Comparison of ENCODE assay signal across 8 cellular contexts in the genomic region with DNA sequence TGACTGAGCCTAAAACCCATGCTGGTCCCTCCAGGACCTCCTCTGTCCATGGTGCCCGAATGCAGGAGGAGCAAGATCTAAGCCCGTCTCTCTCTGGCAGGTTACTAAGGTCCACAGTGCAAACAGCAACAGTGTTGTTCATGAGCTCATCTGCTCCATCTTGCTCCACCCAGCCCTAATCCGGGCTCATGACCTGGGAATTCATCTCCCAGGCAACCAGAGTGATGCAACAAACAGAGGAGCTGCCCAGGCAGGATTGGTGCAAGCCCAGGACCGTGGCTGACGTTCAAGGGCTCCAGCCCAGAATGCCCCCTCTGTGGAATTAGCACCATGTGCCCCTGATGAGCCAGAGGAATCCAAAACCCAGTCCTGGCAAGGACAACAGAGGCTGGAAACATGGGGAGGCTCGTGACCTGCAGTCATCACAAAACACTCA. TPM values are rescaled to one million over a fixed set of nuclear protein-coding genes. Genes with fewer than 3 reads are reported as not detected.
DNase-seq lines count a peak whose midpoint lies in the region; ATAC-seq, FAIRE-seq and TF ChIP-seq lines count a peak whose summit lies in the region.
"Had no signal": no experiment of that assay in that cellular context is flagged by ENCODE, and none has a peak within 500 bp of the region (broad histone marks: within the 10 kb centered on the region; RNA-seq: fewer than 3 reads in every experiment).

No MANE protein-coding gene starts in this region.

- no peak overlapping the region for H3K27ac ChIP-seq in upper lobe of left lung

- H3K4me3 ChIP-seq in bronchial epithelial cell (ENCODE audit: low read depth, low read length) (no peak overlapping the region), upper lobe of left lung (no peak overlapping the region)

- WGBS in upper lobe of left lung, 2 donors = 33 to 36% methylated on average over 6 of the region's 6 CpGs

- H3K27me3 ChIP-seq in bronchial epithelial cell (ENCODE audit: control insufficient read depth, insufficient read depth, low read length) (no peaks in the 10 kb centered on the region), upper lobe of left lung (no peaks in the 10 kb centered on the region)

- TF ChIP-seq EP300 in upper lobe of left lung (IDR thresholded peaks at IDR 0.05) = no peak

- peak; percentile 68 for FAIRE-seq in bronchial epithelial cell (lab: Jason Lieb, UNC)

- intact Hi-C loops in left colon (cut with DNase I, micrococcal nuclease) = loop anchor here in 1 of 2 donors (10.0 kb wide), 1 partner anchor 116 kb away; no protein-coding TSS in a partner anchor

- H3K9me3 ChIP-seq in upper lobe of left lung = no peaks in the 10 kb centered on the region

- no peak for TF ChIP-seq POLR2A in upper lobe of left lung (IDR thresholded peaks at IDR 0.05)

- peaks cover 5 to 16% (median 9%) of the 10 kb centered on the region in 4 donors for H3K4me1 ChIP-seq in upper lobe of left lung

- TF ChIP-seq CTCF in bronchial epithelial cell (IDR thresholded peaks at IDR 0.05; ENCODE audit: insufficient read depth, low read length, severe bottlenecking) (no peak), upper lobe of left lung (IDR thresholded peaks at IDR 0.05) (no peak)

- peak; percentile 42 for DNase-seq in M059J (ENCODE audit: low read depth)
- peak; percentile 87 for DNase-seq in bronchial epithelial cell (ENCODE audit: low read depth)
- DNase-seq in left colon = peak; percentile 23 to 66
- peak in 1 of 2 donors; percentile 59 for DNase-seq in upper lobe of left lung
- no peak for DNase-seq in HK-2 (ENCODE audit: unreplicated experiment)
- no peak for DNase-seq in NK-92 treated with Interleukin-12 subunit alpha and Interleukin-12 subunit beta, amount 100 ng/mL, for 24 hours (lab: John Stamatoyannopoulos, UW)
- DNase-seq: activated naive CD4-positive, alpha-beta T cell treated with Interleukin-2 at 50 U/mL for 16 hours had no signal

- H3K36me3 ChIP-seq in bronchial epithelial cell (ENCODE audit: control insufficient read depth, insufficient read depth, low read length) (no peaks in the 10 kb centered on the region), upper lobe of left lung (no peaks in the 10 kb centered on the region)

- peak; percentile 26 for ATAC-seq in left colon
- peak; percentile 76 to 93 for ATAC-seq in upper lobe of left lung (ENCODE audit: low FRiP score in 2 of 2)
- no peak for ATAC-seq in GM18873 (IDR thresholded peaks at IDR 0.05; ENCODE audit: low FRiP score, unreplicated experiment)

RNA-seq across cellular contexts. Expression of gene HSPB8, which starts 29.9 kb away (rescaled TPM):
- total RNA-seq in M059J (2014; rRNA removed; shearing (Covaris generic)) = 16.3 and 18.4 TPM in 2 replicates
- total RNA-seq in bronchial epithelial cell = 0.26 and 2.4 TPM in 2 replicates
- total RNA-seq in left colon = 10 to 100 TPM in 1 of 2 donors, 1 to 10 TPM in 1; 3.5 to 32.4 TPM
- 10 to 100 TPM; 15.7 to 59.9 (median 39.8) TPM for total RNA-seq in upper lobe of left lung

Comparison
In these comparisons a context has a peak if more than half of its experiments do, and no peak if none do; other contexts are left out.
1. DNase-seq: peak in M059J (single experiment), bronchial epithelial cell (single experiment) and left colon (2 of 2); none in HK-2 (single experiment) and NK-92 treated with Interleukin-12 subunit alpha and Interleukin-12 subunit beta, amount 100 ng/mL, for 24 hours (single experiment).